Comparison of ENCODE assay signal across 8 cellular contexts in genomic region chr7:75878312-75878768, GRCh38. TPM values are rescaled to one million over a fixed set of nuclear protein-coding genes. Genes with fewer than 3 reads are reported as not detected.
A peak's percentile ranks its signal among the peaks of the same experiment; 100 is the strongest.
DNase-seq lines count a peak whose midpoint lies in the region; TF ChIP-seq lines count a peak whose summit lies in the region.

No MANE protein-coding gene starts in this region.

- 17 to 19% methylated on average over 10 of the region's 10 CpGs for WGBS in esophagus, 2 donors

- no peaks in the 10 kb centered on the region for H3K9me3 Mint-ChIP-seq in progenitor cell of endocrine pancreas (ENCODE audit: low read depth)

- H3K4me1 Mint-ChIP-seq in progenitor cell of endocrine pancreas (ENCODE audit: low read depth), result peaks cover 17% of the 10 kb centered on the region

- peak overlapping the region; percentile 43 for H3K27ac ChIP-seq in OCI-LY7 (ENCODE audit: low read depth, low read length, poor library complexity, severe bottlenecking)
- peak overlapping the region; percentile 50 to 83 for H3K27ac ChIP-seq in esophagus (ENCODE audit: low read depth in 2 of 2, low read length in 1 of 2)

- H4K20me1 ChIP-seq in OCI-LY7 (ENCODE audit: insufficient read depth, low read length), result no peaks in the 10 kb centered on the region

- H3K4me3 ChIP-seq in GM12865 (ENCODE audit: low read depth, low read length) (peak overlapping the region; percentile 43), HAP-1 (peak overlapping the region; percentile 10), OCI-LY7 (ENCODE audit: low read depth, low read length, poor library complexity, severe bottlenecking) (peak overlapping the region; percentile 85), esophagus (ENCODE audit: low read depth in 1 of 2, low read length in 2 of 2) (peak overlapping the region; percentile 10 to 93)

- H3K27me3 ChIP-seq in HAP-1 (ENCODE audit: low read depth) (no peaks in the 10 kb centered on the region), esophagus (ENCODE audit: control insufficient read depth in 1 of 2, insufficient read depth in 2 of 2, low read length in 2 of 2) (no peaks in the 10 kb centered on the region)

- peaks cover 12% of the 10 kb centered on the region for H3K4me1 ChIP-seq in HAP-1
- H3K4me1 ChIP-seq in OCI-LY7 (ENCODE audit: insufficient read depth, low read length, poor library complexity, severe bottlenecking), result peaks cover 18% of the 10 kb centered on the region
- peaks cover 0 to 2% of the 10 kb centered on the region in 2 donors for H3K4me1 ChIP-seq in esophagus (ENCODE audit: control insufficient read depth in 2 of 2, insufficient read depth in 2 of 2, low read length in 1 of 2)

- intact Hi-C loops in OCI-LY7 (cut with micrococcal nuclease; ENCODE audit: unreplicated experiment), result loop anchor here (1.0 kb wide), 1 partner anchor 37 kb away; the partner anchor contains the start of gene POR

- no peaks in the 10 kb centered on the region for H3K9me2 ChIP-seq in OCI-LY7 (ENCODE audit: insufficient read depth, low read length)

- peak overlapping the region; percentile 92 for H3K4me2 ChIP-seq in OCI-LY7 (ENCODE audit: low read length)

- H3K27me3 Mint-ChIP-seq in progenitor cell of endocrine pancreas, result no peaks in the 10 kb centered on the region

- H3K9me3 ChIP-seq in HAP-1, result no peaks in the 10 kb centered on the region
- no peaks in the 10 kb centered on the region for H3K9me3 ChIP-seq in OCI-LY7 (ENCODE audit: low read length)
- no peaks in the 10 kb centered on the region for H3K9me3 ChIP-seq in esophagus (ENCODE audit: control insufficient read depth in 2 of 2, insufficient read depth in 1 of 2, low read depth in 1 of 2, low read length in 1 of 2)

- peak overlapping the region; percentile 65 for H3K27ac Mint-ChIP-seq in progenitor cell of endocrine pancreas

- H3K79me2 ChIP-seq in OCI-LY7 (ENCODE audit: insufficient read depth, low read depth, low read length), result peaks cover 9% of the 10 kb centered on the region; the same call in 1 of the 2 replicates

- BruUV-seq in OCI-LY7 (replicated peaks; lab: Mats Ljungman, UMichigan), result TSS peak; percentile 98

- peak overlapping the region; percentile 94 for H3K4me3 Mint-ChIP-seq in progenitor cell of endocrine pancreas (ENCODE audit: low read depth)

- H3K36me3 Mint-ChIP-seq in progenitor cell of endocrine pancreas (ENCODE audit: insufficient read depth), result peaks cover 9% of the 10 kb centered on the region

- CTCF ChIA-PET in OCI-LY7 (lab: Charles Lee; ENCODE audit: unreplicated experiment), result no interaction called here

- TF ChIP-seq CTCF in GM12865 (IDR thresholded peaks at IDR 0.05; ENCODE audit: insufficient read depth, low read depth, low read length, missing control alignments), result no peak
- TF ChIP-seq CTCF in OCI-LY7 (conservative IDR thresholded peaks at IDR 0.05; ENCODE audit: low read length), result no peak
- no peak for TF ChIP-seq CTCF in progenitor cell of endocrine pancreas (IDR thresholded peaks at IDR 0.05; ENCODE audit: unreplicated experiment)

- peak overlapping the region; percentile 82 for H2AFZ ChIP-seq in OCI-LY7 (ENCODE audit: low read length)

- no peak for DNase-seq in GM12865 (ENCODE audit: low read depth)
- DNase-seq in HAP-1 (ENCODE audit: low spot score in 2 of 2), result peak in 1 of 2 experiments; percentile 12
- no peak for DNase-seq in OCI-LY7 (ENCODE audit: low spot score)
- DNase-seq in progenitor cell of endocrine pancreas (ENCODE audit: low spot score, unreplicated experiment), result no peak
- no peak for DNase-seq in GM19240 (ENCODE audit: insufficient read length, low spot score)
- no peak for DNase-seq in epidermal melanocyte (ENCODE audit: insufficient read length, low spot score)
- no peak for DNase-seq in SHP77 treated with DMSO at 0.1 percent for 48 hours (lab: John Stamatoyannopoulos, UW)

- POLR2A ChIA-PET in OCI-LY7 (lab: Charles Lee), result interaction anchor here (0.7 to 1.1 kb wide), 3 partner anchors 19 to 36 kb away, joined by 3 to 4 read pairs (median 3); no protein-coding TSS in a partner anchor

- H3K36me3 ChIP-seq in HAP-1 (replicated peaks) (peaks cover 27% of the 10 kb centered on the region), OCI-LY7 (ENCODE audit: insufficient read depth, low read length) (peaks cover 30% of the 10 kb centered on the region), esophagus (ENCODE audit: control insufficient read depth in 2 of 2, insufficient read depth in 2 of 2, low read length in 1 of 2) (peaks cover 4 to 17% of the 10 kb centered on the region in 2 donors)

- in situ Hi-C loops in HAP-1 (cut with MboI; ENCODE audit: low sequenced_read_pairs), result no loop called here

RNA-seq across cellular contexts. Expression of gene RHBDD2, which starts 0.5 kb away (rescaled TPM):
- 10.9 and 20.3 TPM in 2 replicates for total RNA-seq in OCI-LY7 (2014; rRNA removed; shearing (Covaris generic))
- total RNA-seq in OCI-LY7 (2022) (18.6 and 23.8 TPM in 2 replicates), progenitor cell of endocrine pancreas (62.9 and 64.6 TPM in 2 replicates)
- polyA plus RNA-seq in esophagus, result 10 to 100 TPM; 32.9 to 36.0 TPM

RNA-seq across cellular contexts. Expression of gene POR, which starts 36.6 kb away (rescaled TPM):
- 30.8 and 41.5 TPM in 2 replicates for total RNA-seq in OCI-LY7 (2014; rRNA removed; shearing (Covaris generic))
- 38.3 and 45.2 TPM in 2 replicates for total RNA-seq in OCI-LY7 (2022)
- polyA plus RNA-seq in esophagus, result 100 to 1,000 TPM in 1 of 2 donors, 10 to 100 TPM in 1; 94.5 to 102 TPM
- total RNA-seq in progenitor cell of endocrine pancreas, result 87.2 and 91.5 TPM in 2 replicates

Comparison
In these comparisons a context has a peak if more than half of its experiments do, and no peak if none do; other contexts are left out.
1. H3K4me3 ChIP-seq: peak in every context shown above with its lines; median percentile 85 in OCI-LY7; 52 in esophagus; 43 in GM12865; 10 in HAP-1.